ENCODE assay signal across 14 cellular contexts in genomic region chr2:151774506-151774905, GRCh38. TPM values are rescaled to one million over a fixed set of nuclear protein-coding genes. Genes with fewer than 3 reads are reported as not detected.
DNase-seq lines count a peak whose midpoint lies in the region; ATAC-seq, FAIRE-seq and TF ChIP-seq lines count a peak whose summit lies in the region.
"Had no signal": no experiment of that assay in that cellular context is flagged by ENCODE, and none has a peak within 500 bp of the region (broad histone marks: within the 10 kb centered on the region; RNA-seq: fewer than 3 reads in every experiment).

No MANE protein-coding gene starts in this region.

- DNase-seq in AG04449 (ENCODE audit: low read depth, low spot score), result peak; percentile 36
- DNase-seq in HTR-8/SVneo (ENCODE audit: insufficient read length, low spot score), result peak; percentile 20
- DNase-seq in caudate nucleus (lab: John Stamatoyannopoulos, UW), result peak in 1 of 61 donors; percentile 21
- DNase-seq in memory B cell (ENCODE audit: low spot score in 2 of 2), result no peak
- no peak for DNase-seq in NCI-H1436 treated with DMSO at 0.1 percent for 48 hours (lab: John Stamatoyannopoulos, UW)
- DNase-seq in stimulated activated naive CD8-positive, alpha-beta T cell treated with anti-CD3 and anti-CD28 coated beads, Interleukin-15, Interleukin-2, amounts not matched to agents 100 U/mL and 50 U/mL, for 24 hours, result no peak
- no peak for DNase-seq in GM10248 (ENCODE audit: extremely low spot score)
- no peak for DNase-seq in G401 (ENCODE audit: low spot score)
- DNase-seq: activated CD8-positive, alpha-beta memory T cell treated with anti-CD3 and anti-CD28 coated beads for 24 hours; COR-L47; H9; NCI-H2081 treated with DMSO at 0.1 percent for 48 hours had no signal

- H3K27me3 Mint-ChIP-seq in memory B cell, result no peaks in the 10 kb centered on the region

- no peak for FAIRE-seq in HTR-8/SVneo (lab: Jason Lieb, UNC)

- H3K4me3 ChIP-seq in AG04449 (ENCODE audit: low read depth, low read length), result no peak overlapping the region
- H3K4me3 ChIP-seq: cardiac muscle cell, SJSA1 had no signal

- peak overlapping the region; percentile 55 for H3K4me3 Mint-ChIP-seq in memory B cell
- H3K4me3 Mint-ChIP-seq: H9 had no signal

- H3K27ac Mint-ChIP-seq in memory B cell, result peak overlapping the region; percentile 88

- in situ Hi-C loops in G401 (cut with HindIII; ENCODE audit: low sequenced_read_pairs), result no loop called here

- peaks cover 34% of the 10 kb centered on the region for H3K36me3 Mint-ChIP-seq in memory B cell

- H3K4me1 Mint-ChIP-seq in memory B cell, result peaks cover 46% of the 10 kb centered on the region

- CTCF ChIA-PET in AG04449 (lab: Yijun Ruan, JAX) (no interaction called here), GM10248 (lab: Yijun Ruan, JAX) (no interaction called here)

- POLR2A ChIA-PET in AG04449 (lab: Yijun Ruan, JAX) (no interaction called here), GM10248 (lab: Yijun Ruan, JAX) (no interaction called here)

- ATAC-seq in memory B cell (ENCODE audit: low read depth), result no peak
- no peak for ATAC-seq in stimulated activated naive CD8-positive, alpha-beta T cell treated with anti-CD3 and anti-CD28 coated beads, Interleukin-15, Interleukin-2, amounts not matched to agents 100 U/mL and 50 U/mL, for 24 hours

- peaks cover 2% of the 10 kb centered on the region for H3K9me3 Mint-ChIP-seq in memory B cell

- TF ChIP-seq CTCF in AG04449 (IDR thresholded peaks at IDR 0.05; ENCODE audit: insufficient read depth, low read length, missing control alignments) (no peak), GM10248 (IDR thresholded peaks at IDR 0.05; ENCODE audit: control extremely low read depth, extremely low read depth, low read depth, missing control alignments) (no peak)

- H3K27ac ChIP-seq in caudate nucleus (ENCODE audit: low read depth, low read length), result peak overlapping the region; percentile 50
- H3K27ac ChIP-seq: cardiac muscle cell, SJSA1 had no signal

RNA-seq across cellular contexts. Expression of gene NEB, which starts 40.2 kb away (rescaled TPM):
- 0.27 TPM in 1 of 2 replicates, not detected in the other for total RNA-seq in G401 (2014; rRNA removed; shearing (Covaris generic))

RNA-seq across cellular contexts. Expression of gene ARL5A, which starts 53.7 kb away (rescaled TPM):
- total RNA-seq in G401 (2014; rRNA removed; shearing (Covaris generic)), result 59.9 and 90.8 TPM in 2 replicates

Comparison
In these comparisons a context has a peak if more than half of its experiments do, and no peak if none do; other contexts are left out.
1. DNase-seq: peak in AG04449 (single experiment) and HTR-8/SVneo (single experiment); none in memory B cell (0 of 2), NCI-H1436 treated with DMSO at 0.1 percent for 48 hours (single experiment), stimulated activated naive CD8-positive, alpha-beta T cell treated with anti-CD3 and anti-CD28 coated beads, Interleukin-15, Interleukin-2, amounts not matched to agents 100 U/mL and 50 U/mL, for 24 hours (single experiment), GM10248 (single experiment) and G401 (single experiment).